ENCODE assay signal across 11 cellular contexts in the genomic region with DNA sequence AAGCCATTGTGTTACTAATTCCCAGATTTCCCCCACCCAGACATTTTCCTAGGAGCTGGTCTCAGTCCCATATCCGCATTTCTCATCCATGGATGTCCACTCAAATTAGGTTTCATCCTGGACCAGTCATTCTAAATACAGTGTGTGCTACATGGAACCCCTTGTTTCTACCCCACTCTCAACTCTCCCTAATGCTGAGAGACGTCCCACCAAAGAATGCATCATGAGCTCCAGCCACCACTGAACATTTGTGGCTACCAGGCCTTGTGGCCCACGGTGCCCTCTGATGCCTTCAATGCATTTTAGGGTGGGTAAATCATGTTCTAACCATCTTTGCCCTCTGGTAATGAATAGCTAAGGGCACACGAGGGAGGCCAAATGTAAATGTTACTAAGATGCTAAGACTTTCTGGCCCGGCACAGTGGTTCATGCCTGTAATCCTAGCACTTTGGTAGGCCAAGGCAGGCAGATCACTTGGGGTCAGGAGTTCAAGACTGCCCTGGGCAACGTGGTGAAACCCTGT. TPM values are rescaled to one million over a fixed set of nuclear protein-coding genes. Genes with fewer than 3 reads are reported as not detected.
DNase-seq lines count a peak whose midpoint lies in the region; ATAC-seq and TF ChIP-seq lines count a peak whose summit lies in the region.
"Had no signal": no experiment of that assay in that cellular context is flagged by ENCODE, and none has a peak within 500 bp of the region (broad histone marks: within the 10 kb centered on the region; RNA-seq: fewer than 3 reads in every experiment).

No MANE protein-coding gene starts in this region.

- TF ChIP-seq CTCF in HFFc6 (IDR thresholded peaks at IDR 0.05): no peak
- TF ChIP-seq CTCF in dorsolateral prefrontal cortex (IDR thresholded peaks at IDR 0.05 in 54 of 56, conservative IDR thresholded peaks at IDR 0.05 in 2 of 56; ENCODE audit: low read depth in 1 of 56, partially characterized antibody in 56 of 56): no peak

- H3K27me3 ChIP-seq in CD8-positive, alpha-beta memory T cell (ENCODE audit: insufficient read depth, low read length, poor library complexity, severe bottlenecking): no peaks in the 10 kb centered on the region
- no peaks in the 10 kb centered on the region for H3K27me3 ChIP-seq in dorsolateral prefrontal cortex
- H3K27me3 ChIP-seq: ascending aorta, vagina had no signal

- H3K4me3 ChIP-seq in CD8-positive, alpha-beta memory T cell (ENCODE audit: low read length): no peak overlapping the region
- no peak overlapping the region for H3K4me3 ChIP-seq in dorsolateral prefrontal cortex
- H3K4me3 ChIP-seq: vagina had no signal

- H3K9me3 ChIP-seq in CD8-positive, alpha-beta memory T cell (ENCODE audit: low read length): no peaks in the 10 kb centered on the region
- H3K9me3 ChIP-seq: ascending aorta, vagina had no signal

- CTCF ChIA-PET in CD8-positive, alpha-beta memory T cell (lab: Charles Lee): interaction anchor here (0.9 to 2.0 kb wide), 8 partner anchors 9 to 312 kb away, joined by 3 to 6 read pairs (median 4); a partner anchor contains a TSS

- no peaks in the 10 kb centered on the region for H3K9me3 Mint-ChIP-seq in CD8-positive, alpha-beta memory T cell
- H3K9me3 Mint-ChIP-seq in HFFc6: no peaks in the 10 kb centered on the region
- no peaks in the 10 kb centered on the region for H3K9me3 Mint-ChIP-seq in activated T-helper 2 cell treated with anti-CD3 and anti-CD28 coated beads, Interferon-gamma antibody, Interleukin-2, Interleukin-4, amounts not matched to agents 10 μg/mL and 5 μg/mL and 100 μg/mL, durations not matched to agents 14 hours and 24 hours and 36 hours

- peak overlapping the region in 7 of 8 donors; percentile 39 to 97 (median 62) for H3K27ac Mint-ChIP-seq in CD8-positive, alpha-beta memory T cell
- H3K27ac Mint-ChIP-seq in HFFc6: peak overlapping the region; percentile 68
- peak overlapping the region; percentile 71 for H3K27ac Mint-ChIP-seq in activated T-helper 2 cell treated with anti-CD3 and anti-CD28 coated beads, Interferon-gamma antibody, Interleukin-2, Interleukin-4, amounts not matched to agents 10 μg/mL and 5 μg/mL and 100 μg/mL, durations not matched to agents 14 hours and 24 hours and 36 hours

- H3K27ac ChIP-seq in CD8-positive, alpha-beta memory T cell (ENCODE audit: low read depth, low read length): no peak overlapping the region
- peak overlapping the region in 3 of 59 donors; percentile 11 to 93 (median 27) for H3K27ac ChIP-seq in dorsolateral prefrontal cortex

- no peak for ATAC-seq in HG03439 (IDR thresholded peaks at IDR 0.05; ENCODE audit: unreplicated experiment)

- peak overlapping the region in 6 of 7 donors; percentile 15 to 68 (median 38) for H3K4me3 Mint-ChIP-seq in CD8-positive, alpha-beta memory T cell
- H3K4me3 Mint-ChIP-seq in HFFc6: peak overlapping the region; percentile 29
- peak overlapping the region; percentile 42 for H3K4me3 Mint-ChIP-seq in activated T-helper 2 cell treated with anti-CD3 and anti-CD28 coated beads, Interferon-gamma antibody, Interleukin-2, Interleukin-4, amounts not matched to agents 10 μg/mL and 5 μg/mL and 100 μg/mL, durations not matched to agents 14 hours and 24 hours and 36 hours (ENCODE audit: low read depth)

- H3K36me3 ChIP-seq in CD8-positive, alpha-beta memory T cell (ENCODE audit: insufficient read depth, low read length): peaks cover 41% of the 10 kb centered on the region

- POLR2A ChIA-PET in CD8-positive, alpha-beta memory T cell (lab: Charles Lee): interaction anchor here (0.9 to 3.9 kb wide), 7 partner anchors 14 to 72 kb away, joined by 3 to 59 read pairs (median 4); a partner anchor contains a TSS

- intact Hi-C loops in activated T-helper 2 cell treated with anti-CD3 and anti-CD28 coated beads, Interferon-gamma antibody, Interleukin-2, Interleukin-4, amounts not matched to agents 10 μg/mL and 5 μg/mL and 100 μg/mL, durations not matched to agents 14 hours and 24 hours and 36 hours (cut with micrococcal nuclease): no loop called here
- intact Hi-C loops in dorsolateral prefrontal cortex (cut with DNase I): no loop called here

- DNase-seq in CD8-positive, alpha-beta memory T cell: no peak
- DNase-seq in HFFc6 (no peak), myocyte (ENCODE audit: low read depth) (peak; percentile 32), kidney glomerular epithelial cell (lab: John Stamatoyannopoulos, UW) (no peak), dorsolateral prefrontal cortex (no peak)
- no peak for DNase-seq in activated T-helper 2 cell treated with anti-CD3 and anti-CD28 coated beads, Interferon-gamma antibody, Interleukin-2, Interleukin-4, amounts not matched to agents 10 μg/mL and 5 μg/mL and 100 μg/mL, durations not matched to agents 14 hours and 24 hours and 36 hours (ENCODE audit: low spot score)
- DNase-seq: NCI-H2171, RPMI8226 had no signal

- H3K4me1 ChIP-seq in CD8-positive, alpha-beta memory T cell (ENCODE audit: insufficient read depth, low read length): peaks cover 31% of the 10 kb centered on the region

- peaks cover 9 to 69% (median 9%) of the 10 kb centered on the region in 3 donors for H3K36me3 Mint-ChIP-seq in CD8-positive, alpha-beta memory T cell
- peaks cover 42% of the 10 kb centered on the region for H3K36me3 Mint-ChIP-seq in HFFc6 (ENCODE audit: low read depth)
- peaks cover 58% of the 10 kb centered on the region for H3K36me3 Mint-ChIP-seq in activated T-helper 2 cell treated with anti-CD3 and anti-CD28 coated beads, Interferon-gamma antibody, Interleukin-2, Interleukin-4, amounts not matched to agents 10 μg/mL and 5 μg/mL and 100 μg/mL, durations not matched to agents 14 hours and 24 hours and 36 hours (ENCODE audit: low read depth)

- peaks cover 0 to 2% of the 10 kb centered on the region in 2 donors for H3K27me3 Mint-ChIP-seq in CD8-positive, alpha-beta memory T cell
- peaks cover 12% of the 10 kb centered on the region for H3K27me3 Mint-ChIP-seq in HFFc6 (ENCODE audit: insufficient read depth)
- no peaks in the 10 kb centered on the region for H3K27me3 Mint-ChIP-seq in activated T-helper 2 cell treated with anti-CD3 and anti-CD28 coated beads, Interferon-gamma antibody, Interleukin-2, Interleukin-4, amounts not matched to agents 10 μg/mL and 5 μg/mL and 100 μg/mL, durations not matched to agents 14 hours and 24 hours and 36 hours (ENCODE audit: low read depth)

- H3K4me1 Mint-ChIP-seq in CD8-positive, alpha-beta memory T cell: peaks cover 36 to 55% (median 52%) of the 10 kb centered on the region in 3 donors
- peaks cover 44% of the 10 kb centered on the region for H3K4me1 Mint-ChIP-seq in HFFc6 (ENCODE audit: low read depth)
- H3K4me1 Mint-ChIP-seq in activated T-helper 2 cell treated with anti-CD3 and anti-CD28 coated beads, Interferon-gamma antibody, Interleukin-2, Interleukin-4, amounts not matched to agents 10 μg/mL and 5 μg/mL and 100 μg/mL, durations not matched to agents 14 hours and 24 hours and 36 hours (ENCODE audit: low read depth): peaks cover 21% of the 10 kb centered on the region

RNA-seq across cellular contexts. Expression of a gene that starts 13.3 kb away (rescaled TPM):
- under 1 TPM; 0.35 to 0.47 TPM for total RNA-seq in CD8-positive, alpha-beta memory T cell
- polyA plus RNA-seq in CD8-positive, alpha-beta memory T cell: not detected
- total RNA-seq in HFFc6 (2021; fragmentation: NEBNext Ultra II Directional; extraction: Animal tissue kit (Norgen Biotek cat#: 25700)): under 1 TPM in 3 of 6 experiments, not detected in 3; 0.19 to 0.53 (median 0.20) TPM
- total RNA-seq in activated T-helper 2 cell treated with anti-CD3 and anti-CD28 coated beads, Interferon-gamma antibody, Interleukin-2, Interleukin-4, amounts not matched to agents 10 μg/mL and 5 μg/mL and 100 μg/mL, durations not matched to agents 14 hours and 24 hours and 36 hours: 0.34 TPM in 2 replicates
- total RNA-seq in myocyte (1.2 and 2.0 TPM in 2 replicates), dorsolateral prefrontal cortex (1 to 10 TPM in 25 of 120 experiments, under 1 TPM in 57, not detected in 38; 0.20 to 8.9 (median 0.74) TPM)
- polyA plus RNA-seq in myocyte (2012): 0.95 TPM
- total RNA-seq: ascending aorta had no signal

RNA-seq across cellular contexts. Expression of a gene that starts 25.9 kb away (rescaled TPM):
- 10 to 100 TPM; 46.0 to 49.6 TPM for total RNA-seq in CD8-positive, alpha-beta memory T cell
- 26.6 TPM for polyA plus RNA-seq in CD8-positive, alpha-beta memory T cell
- total RNA-seq in HFFc6 (2021; fragmentation: NEBNext Ultra II Directional; extraction: Animal tissue kit (Norgen Biotek cat#: 25700)): 10 to 100 TPM; 20.9 to 33.0 (median 28.2) TPM
- total RNA-seq in activated T-helper 2 cell treated with anti-CD3 and anti-CD28 coated beads, Interferon-gamma antibody, Interleukin-2, Interleukin-4, amounts not matched to agents 10 μg/mL and 5 μg/mL and 100 μg/mL, durations not matched to agents 14 hours and 24 hours and 36 hours: 49.4 and 55.4 TPM in 2 replicates
- total RNA-seq in myocyte (16.8 and 23.0 TPM in 2 replicates), dorsolateral prefrontal cortex (10 to 100 TPM; 20.5 to 49.2 (median 32.7) TPM)
- polyA plus RNA-seq in myocyte (2012): 23.3 TPM
